ENCODE assay signal across 8 cellular contexts in genomic region chr16:50245417-50246298, GRCh38. TPM values are rescaled to one million over a fixed set of nuclear protein-coding genes. Genes with fewer than 3 reads are reported as not detected.
A peak's percentile ranks its signal among the peaks of the same experiment; 100 is the strongest.
DNase-seq lines count a peak whose midpoint lies in the region; ATAC-seq and TF ChIP-seq lines count a peak whose summit lies in the region.

No MANE protein-coding gene starts in this region.

- no peak overlapping the region for H3K9ac ChIP-seq in rectal smooth muscle tissue (ENCODE audit: low read length)

- H3K36me3 ChIP-seq in Peyer's patch: no peaks in the 10 kb centered on the region
- H3K36me3 ChIP-seq in heart right ventricle: no peaks in the 10 kb centered on the region
- H3K36me3 ChIP-seq in rectal smooth muscle tissue (ENCODE audit: control insufficient read depth, insufficient read depth, low read length): no peaks in the 10 kb centered on the region

- ATAC-seq in GM18505 (IDR thresholded peaks at IDR 0.05; ENCODE audit: unreplicated experiment) (peak; percentile 75), HG03045 (IDR thresholded peaks at IDR 0.05; ENCODE audit: unreplicated experiment) (peak; percentile 68), heart right ventricle (peak; percentile 54 to 85 (median 70)), GM18870 (IDR thresholded peaks at IDR 0.05; ENCODE audit: unreplicated experiment) (no peak)

- H3K27me3 ChIP-seq in Peyer's patch: no peaks in the 10 kb centered on the region
- H3K27me3 ChIP-seq in heart right ventricle: peaks cover 0 to 34% (median 9%) of the 10 kb centered on the region in 7 donors
- H3K27me3 ChIP-seq in rectal smooth muscle tissue (ENCODE audit: control insufficient read depth, insufficient read depth, low read length): no peaks in the 10 kb centered on the region

- CTCF ChIA-PET in activated naive CD4-positive, alpha-beta T cell treated with anti-CD3 and anti-CD28 coated beads, Interleukin-2, amount 10 ng/mL, durations not matched to agents 7 days and 5 days (lab: Charles Lee): interaction anchor here (0.6 to 1.8 kb wide), 9 partner anchors 13 to 221 kb away, joined by 3 to 5 read pairs (median 3); partner anchors contain the start of gene CNEP1R1

- H3K9me3 Mint-ChIP-seq in activated naive CD4-positive, alpha-beta T cell treated with anti-CD3 and anti-CD28 coated beads, Interleukin-2, amount 10 ng/mL, durations not matched to agents 7 days and 5 days: no peaks in the 10 kb centered on the region

- TF ChIP-seq POLR2A in GM18505 (IDR thresholded peaks at IDR 0.05; ENCODE audit: borderline replicate concordance, extremely low read depth, insufficient read depth, insufficient read length) (no peak), Peyer's patch (IDR thresholded peaks at IDR 0.05) (no peak)

- H3K27ac Mint-ChIP-seq in activated naive CD4-positive, alpha-beta T cell treated with anti-CD3 and anti-CD28 coated beads, Interleukin-2, amount 10 ng/mL, durations not matched to agents 7 days and 5 days: peak overlapping the region; percentile 86

- H3K9me3 ChIP-seq in Peyer's patch (no peaks in the 10 kb centered on the region), heart right ventricle (no peaks in the 10 kb centered on the region)

- peak overlapping the region; percentile 80 for H3K4me3 Mint-ChIP-seq in activated naive CD4-positive, alpha-beta T cell treated with anti-CD3 and anti-CD28 coated beads, Interleukin-2, amount 10 ng/mL, durations not matched to agents 7 days and 5 days

- H3K27ac ChIP-seq in Peyer's patch (peak overlapping the region in 3 of 4 donors; percentile 5 to 62 (median 5)), heart right ventricle (peak overlapping the region in 1 of 10 donors; percentile 64), rectal smooth muscle tissue (ENCODE audit: low read depth, low read length) (no peak overlapping the region)

- WGBS in heart right ventricle, 2 donors: 2 to 4% methylated on average over 40 to 73 of the region's 74 CpGs

- H3K36me3 Mint-ChIP-seq in activated naive CD4-positive, alpha-beta T cell treated with anti-CD3 and anti-CD28 coated beads, Interleukin-2, amount 10 ng/mL, durations not matched to agents 7 days and 5 days: peaks cover 4% of the 10 kb centered on the region

- TF ChIP-seq CTCF in Peyer's patch (IDR thresholded peaks at IDR 0.05) (peak in 3 of 6 experiments; percentile 18 to 52 (median 22)), heart right ventricle (IDR thresholded peaks at IDR 0.05) (peak in 5 of 9 donors; percentile 10 to 52 (median 36))

- peaks cover 35% of the 10 kb centered on the region for H3K4me1 Mint-ChIP-seq in activated naive CD4-positive, alpha-beta T cell treated with anti-CD3 and anti-CD28 coated beads, Interleukin-2, amount 10 ng/mL, durations not matched to agents 7 days and 5 days

- DNase-seq in A172 (ENCODE audit: low spot score) (peak; percentile 68), Peyer's patch (peak; percentile 53 to 76 (median 71)), heart right ventricle (peak in 1 of 2 donors; percentile 54)
- DNase-seq in activated naive CD4-positive, alpha-beta T cell treated with anti-CD3 and anti-CD28 coated beads, Interleukin-2, amount 10 ng/mL, durations not matched to agents 7 days and 5 days: peak; percentile 74

- H3K4me1 ChIP-seq in Peyer's patch (peaks cover 0 to 16% (median 5%) of the 10 kb centered on the region in 4 donors), heart right ventricle (peaks cover 0 to 23% (median 16%) of the 10 kb centered on the region in 9 donors), rectal smooth muscle tissue (ENCODE audit: control insufficient read depth, insufficient read depth, low read length) (peaks cover 10% of the 10 kb centered on the region)

- intact Hi-C loops in heart right ventricle (cut with DNase I): loop anchor here in 2 of 10 donors (5.0 to 10.0 kb wide), 2 partner anchors 67 to 419 kb away; no protein-coding TSS in a partner anchor

- H3K27me3 Mint-ChIP-seq in activated naive CD4-positive, alpha-beta T cell treated with anti-CD3 and anti-CD28 coated beads, Interleukin-2, amount 10 ng/mL, durations not matched to agents 7 days and 5 days: peaks cover 51% of the 10 kb centered on the region

- H3K4me3 ChIP-seq in Peyer's patch: peak overlapping the region; percentile 48 to 77 (median 72)
- H3K4me3 ChIP-seq in heart right ventricle: peak overlapping the region; percentile 25 to 69 (median 63)
- H3K4me3 ChIP-seq in rectal smooth muscle tissue (ENCODE audit: low read length): peak overlapping the region; percentile 78

RNA-seq across cellular contexts. Expression of gene ADCY7, which starts 20.7 kb away (rescaled TPM):
- total RNA-seq in A172 (2014; rRNA removed; shearing (Covaris generic)): 13.8 and 17.7 TPM in 2 replicates
- total RNA-seq in Peyer's patch: 10 to 100 TPM in 3 of 4 donors, 1 to 10 TPM in 1; 6.5 to 67.7 (median 21.5) TPM
- total RNA-seq in heart right ventricle: 10 to 100 TPM in 2 of 10 donors, 1 to 10 TPM in 8; 2.2 to 25.5 (median 4.7) TPM
- polyA plus RNA-seq in heart right ventricle: 1 to 10 TPM; 2.4 to 5.0 TPM
